ENCODE assay signal across 8 cellular contexts in the genomic region with DNA sequence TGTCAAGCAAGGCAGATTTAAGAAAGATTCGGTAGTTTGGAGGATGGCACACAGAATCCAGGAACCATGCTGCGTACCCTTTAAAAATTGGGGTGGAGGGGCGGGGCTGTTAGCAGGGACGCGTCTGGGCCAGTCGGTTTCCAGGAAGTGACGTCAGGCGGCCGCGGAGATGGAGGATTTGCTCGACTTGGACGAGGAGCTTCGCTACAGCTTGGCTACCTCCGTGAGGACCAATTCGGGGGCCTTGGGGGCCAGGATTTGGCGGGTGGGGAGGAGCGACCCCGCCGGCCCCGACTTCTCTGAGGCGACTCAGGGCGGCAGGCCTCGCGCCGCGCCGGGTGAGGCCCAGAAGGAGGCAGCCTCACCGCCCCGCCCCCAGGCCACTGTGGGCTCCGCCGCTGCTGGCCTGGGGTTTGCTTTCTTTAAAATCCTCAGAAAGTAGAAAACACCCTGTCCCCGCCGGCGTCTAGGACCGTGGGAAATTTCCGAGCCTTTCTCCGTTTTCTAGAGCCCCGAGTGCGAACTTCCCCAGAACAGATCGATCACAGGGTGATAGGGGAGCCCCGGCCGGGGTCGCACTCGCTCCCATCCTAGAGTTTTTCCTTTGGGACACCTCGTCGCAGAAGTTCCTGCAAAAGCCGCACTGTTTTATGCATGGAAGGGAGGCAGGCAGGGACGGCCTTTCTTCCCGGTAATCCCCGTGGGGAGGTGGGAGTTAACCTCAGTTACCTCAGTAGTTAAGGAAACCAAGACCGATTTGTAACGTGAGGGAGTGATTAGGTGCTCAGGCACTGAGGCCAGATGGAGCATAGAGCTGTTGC. TPM values are rescaled to one million over a fixed set of nuclear protein-coding genes. Genes with fewer than 3 reads are reported as not detected.
DNase-seq lines count a peak whose midpoint lies in the region; ATAC-seq and TF ChIP-seq lines count a peak whose summit lies in the region.

IFT43 (plus strand) TSS at position 146 of the 821 bp plus-strand sequence; CDS start at position 170, 24 bp downstream.

- peak within 1 kb of the TSS; percentile 96 for H3K4me3 Mint-ChIP-seq in type B pancreatic cell

- H3K4me1 Mint-ChIP-seq in type B pancreatic cell (ENCODE audit: unreplicated experiment), result peaks cover 30% of the 10 kb centered on the region

- WGBS in adrenal gland, 4 donors, result 0 to 1% (median 0%) methylated on average over 27 to 52 of the region's 52 CpGs
- WGBS in heart right ventricle, 2 donors, result 0 to 1% methylated on average over 52 of the region's 52 CpGs

- H3K27me3 Mint-ChIP-seq in type B pancreatic cell, result peaks cover 3% of the 10 kb centered on the region

- TF ChIP-seq CTCF in adrenal gland (IDR thresholded peaks at IDR 0.05), result no peak
- TF ChIP-seq CTCF in heart right ventricle (IDR thresholded peaks at IDR 0.05), result peak in 2 of 9 donors; percentile 6 to 11
- no peak for TF ChIP-seq CTCF in type B pancreatic cell (conservative IDR thresholded peaks at IDR 0.05)

- H3K9me3 ChIP-seq in adrenal gland (replicated peaks in 1 of 3) (no peaks in the 10 kb centered on the region), heart right ventricle (no peaks in the 10 kb centered on the region)

- intact Hi-C loops in adrenal gland (cut with DNase I) (no loop called here), heart right ventricle (cut with DNase I) (loop anchor here in 2 of 10 donors (5.0 to 10.0 kb wide), 2 partner anchors 181 to 264 kb away; no protein-coding TSS in a partner anchor), posterior vena cava (cut with DNase I) (no loop called here)

- H3K4me3 ChIP-seq in GM08714 (ENCODE audit: low read length), result peak within 1 kb of the TSS; percentile 79
- H3K4me3 ChIP-seq in adrenal gland, result peak within 1 kb of the TSS; percentile 51 to 93 (median 68)
- peak within 1 kb of the TSS; percentile 50 to 98 (median 87) for H3K4me3 ChIP-seq in heart right ventricle

- peaks cover 18 to 32% of the 10 kb centered on the region in 2 donors for H3K4me1 ChIP-seq in adrenal gland (replicated peaks in 1 of 2)
- peaks cover 0 to 64% (median 40%) of the 10 kb centered on the region in 9 donors for H3K4me1 ChIP-seq in heart right ventricle

- TF ChIP-seq POLR2A in adrenal gland (IDR thresholded peaks at IDR 0.05), result no peak

- H3K36me3 Mint-ChIP-seq in type B pancreatic cell, result peaks cover 5% of the 10 kb centered on the region

- H3K27me3 ChIP-seq in adrenal gland (no peaks in the 10 kb centered on the region), heart right ventricle (no peaks in the 10 kb centered on the region)

- peak; percentile 78 for DNase-seq in NCI-H1092 treated with DMSO at 0.1 percent for 48 hours (lab: John Stamatoyannopoulos, UW)
- peak; percentile 75 to 93 (median 85) for DNase-seq in T-helper 1 cell
- DNase-seq in adrenal gland, result peak; percentile 89 to 97 (median 92)
- peak; percentile 91 to 95 for DNase-seq in heart right ventricle
- DNase-seq in posterior vena cava (ENCODE audit: low spot score), result peak; percentile 98
- DNase-seq in type B pancreatic cell (ENCODE audit: extremely low spot score, unreplicated experiment), result peak; percentile 81

- H3K9me3 Mint-ChIP-seq in type B pancreatic cell, result no peaks in the 10 kb centered on the region

- peak within 1 kb of the TSS; percentile 91 for H3K27ac Mint-ChIP-seq in type B pancreatic cell

- ATAC-seq in HG02571 (IDR thresholded peaks at IDR 0.05; ENCODE audit: unreplicated experiment) (peak; percentile 58), heart right ventricle (peak; percentile 40 to 72 (median 64))

- H3K36me3 ChIP-seq in adrenal gland (replicated peaks in 1 of 2) (no peaks in the 10 kb centered on the region), heart right ventricle (peaks cover 0 to 21% (median 0%) of the 10 kb centered on the region in 9 donors)

- peak within 1 kb of the TSS; percentile 11 to 91 (median 63) for H3K27ac ChIP-seq in adrenal gland
- peak within 1 kb of the TSS; percentile 51 to 98 (median 91) for H3K27ac ChIP-seq in heart right ventricle

RNA-seq across cellular contexts. Expression of gene IFT43, which starts in this region (rescaled TPM):
- total RNA-seq in adrenal gland, result 10 to 100 TPM; 20.9 to 38.3 (median 28.7) TPM
- polyA plus RNA-seq in adrenal gland, result 100 to 1,000 TPM in 1 of 3 donors, 10 to 100 TPM in 2; 25.5 to 101 (median 85.6) TPM
- 10 to 100 TPM; 19.7 to 43.8 (median 27.6) TPM for total RNA-seq in heart right ventricle
- polyA plus RNA-seq in heart right ventricle, result 10 to 100 TPM; 34.7 to 57.1 TPM
- total RNA-seq in posterior vena cava, result 10 to 100 TPM; 44.9 to 79.6 TPM
- 29.9 and 36.9 TPM in 2 replicates for total RNA-seq in type B pancreatic cell (ENCODE audit: low replicate concordance)

Comparison
In these comparisons a context has a peak if more than half of its experiments do, and no peak if none do; other contexts are left out.
1. Peak in every context shown above with its lines: DNase-seq, ATAC-seq, H3K4me3 ChIP-seq and H3K27ac ChIP-seq.